1 cellular context compared by ENCODE assay signal in the genomic region with DNA sequence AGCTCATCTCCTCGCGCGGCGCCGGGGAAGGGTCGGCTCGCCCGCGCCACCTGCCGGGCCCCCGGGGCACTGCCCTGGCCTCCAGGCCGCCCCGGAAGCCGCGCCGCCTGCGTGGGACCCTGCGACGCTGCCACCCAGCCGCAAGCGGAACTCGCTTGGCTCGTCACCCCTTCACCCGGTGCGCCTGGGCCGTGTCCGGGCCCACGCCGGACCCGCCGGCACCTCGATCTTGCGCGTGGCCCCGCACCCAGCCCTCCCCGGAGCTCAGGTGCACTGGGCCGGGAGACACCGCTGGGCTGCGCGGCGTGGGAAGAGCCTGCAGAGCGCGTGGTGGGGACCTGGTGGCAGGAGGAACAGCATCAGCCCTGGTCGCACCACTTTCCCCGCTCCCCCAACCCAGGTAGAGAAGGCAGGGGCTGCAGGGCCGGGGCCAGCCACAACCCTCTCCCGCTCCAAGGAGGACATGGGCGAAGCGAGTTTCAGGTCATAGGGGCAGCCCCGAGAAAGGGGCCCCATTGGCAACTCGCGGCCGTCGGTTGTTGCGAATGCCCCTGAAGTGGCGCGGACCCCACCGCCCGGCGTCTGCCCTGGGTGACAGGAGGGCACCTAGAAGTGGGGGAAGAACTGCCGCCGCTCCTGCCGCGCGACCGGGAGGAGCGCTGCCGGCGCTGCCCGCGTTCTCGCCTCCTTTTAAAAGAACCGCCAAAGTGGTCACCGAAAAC.
TF ChIP-seq lines count a peak whose summit lies in the region.

No MANE protein-coding gene starts in this region.

TF ChIP-seq in neural cell, 6 proteins besides CTCF, POLR2A, EP300 and RAD21:
- TF ChIP-seq POLR2AphosphoS5 (IDR thresholded peaks at IDR 0.05): no peak
- peak; percentile 40 for TF ChIP-seq TAF1 (IDR thresholded peaks at IDR 0.05; ENCODE audit: low read depth)
- no peak for TF ChIP-seq EZH2 (IDR thresholded peaks at IDR 0.05; ENCODE audit: borderline replicate concordance, insufficient read depth, low read length, poor library complexity, severe bottlenecking)
- peak; percentile 95 for TF ChIP-seq MXI1 (conservative IDR thresholded peaks at IDR 0.05; ENCODE audit: poor library complexity, severe bottlenecking)
- TF ChIP-seq SMC3 (conservative IDR thresholded peaks at IDR 0.05; ENCODE audit: poor library complexity): peak; percentile 69
- no peak for TF ChIP-seq REST (IDR thresholded peaks at IDR 0.05; ENCODE audit: borderline replicate concordance)
